In the genomic region with DNA sequence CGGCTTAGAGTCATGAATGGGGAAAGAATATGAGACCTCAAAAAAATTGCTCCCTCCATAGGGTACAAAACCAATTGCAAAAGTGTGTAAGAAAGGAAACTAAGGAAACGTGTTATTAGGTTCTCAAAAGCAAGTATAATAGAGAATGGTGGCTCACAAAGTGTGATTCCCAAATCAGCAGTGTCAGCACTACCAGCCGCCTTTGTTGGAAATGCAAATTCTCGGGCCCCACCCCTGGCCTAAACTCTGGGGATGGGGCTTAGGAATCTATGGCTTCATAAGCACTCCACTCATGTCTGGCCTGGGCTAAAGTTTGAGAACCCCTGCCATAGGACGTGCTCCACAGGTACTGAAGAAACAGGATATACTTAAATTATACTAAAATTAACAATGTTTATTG, we compare ENCODE assay signal across 1 cellular context.
TF ChIP-seq lines count a peak whose summit lies in the region.

No MANE protein-coding gene starts in this region.

TF ChIP-seq in WTC11, 78 proteins besides CTCF, POLR2A, EP300 and RAD21 (continued from another document):
- TF ChIP-seq, protein P1, sequence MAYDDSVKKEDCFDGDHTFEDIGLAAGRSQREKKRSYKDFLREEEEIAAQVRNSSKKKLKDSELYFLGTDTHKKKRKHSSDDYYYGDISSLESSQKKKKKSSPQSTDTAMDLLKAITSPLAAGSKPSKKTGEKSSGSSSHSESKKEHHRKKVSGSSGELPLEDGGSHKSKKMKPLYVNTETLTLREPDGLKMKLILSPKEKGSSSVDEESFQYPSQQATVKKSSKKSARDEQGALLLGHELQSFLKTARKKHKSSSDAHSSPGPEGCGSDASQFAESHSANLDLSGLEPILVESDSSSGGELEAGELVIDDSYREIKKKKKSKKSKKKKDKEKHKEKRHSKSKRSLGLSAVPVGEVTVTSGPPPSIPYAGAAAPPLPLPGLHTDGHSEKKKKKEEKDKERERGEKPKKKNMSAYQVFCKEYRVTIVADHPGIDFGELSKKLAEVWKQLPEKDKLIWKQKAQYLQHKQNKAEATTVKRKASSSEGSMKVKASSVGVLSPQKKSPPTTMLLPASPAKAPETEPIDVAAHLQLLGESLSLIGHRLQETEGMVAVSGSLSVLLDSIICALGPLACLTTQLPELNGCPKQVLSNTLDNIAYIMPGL (CRISPR knock-in tag; IDR thresholded peaks at IDR 0.05): no peak
- no peak for TF ChIP-seq JUN (CRISPR knock-in tag; IDR thresholded peaks at IDR 0.05)
- TF ChIP-seq, protein P2, sequence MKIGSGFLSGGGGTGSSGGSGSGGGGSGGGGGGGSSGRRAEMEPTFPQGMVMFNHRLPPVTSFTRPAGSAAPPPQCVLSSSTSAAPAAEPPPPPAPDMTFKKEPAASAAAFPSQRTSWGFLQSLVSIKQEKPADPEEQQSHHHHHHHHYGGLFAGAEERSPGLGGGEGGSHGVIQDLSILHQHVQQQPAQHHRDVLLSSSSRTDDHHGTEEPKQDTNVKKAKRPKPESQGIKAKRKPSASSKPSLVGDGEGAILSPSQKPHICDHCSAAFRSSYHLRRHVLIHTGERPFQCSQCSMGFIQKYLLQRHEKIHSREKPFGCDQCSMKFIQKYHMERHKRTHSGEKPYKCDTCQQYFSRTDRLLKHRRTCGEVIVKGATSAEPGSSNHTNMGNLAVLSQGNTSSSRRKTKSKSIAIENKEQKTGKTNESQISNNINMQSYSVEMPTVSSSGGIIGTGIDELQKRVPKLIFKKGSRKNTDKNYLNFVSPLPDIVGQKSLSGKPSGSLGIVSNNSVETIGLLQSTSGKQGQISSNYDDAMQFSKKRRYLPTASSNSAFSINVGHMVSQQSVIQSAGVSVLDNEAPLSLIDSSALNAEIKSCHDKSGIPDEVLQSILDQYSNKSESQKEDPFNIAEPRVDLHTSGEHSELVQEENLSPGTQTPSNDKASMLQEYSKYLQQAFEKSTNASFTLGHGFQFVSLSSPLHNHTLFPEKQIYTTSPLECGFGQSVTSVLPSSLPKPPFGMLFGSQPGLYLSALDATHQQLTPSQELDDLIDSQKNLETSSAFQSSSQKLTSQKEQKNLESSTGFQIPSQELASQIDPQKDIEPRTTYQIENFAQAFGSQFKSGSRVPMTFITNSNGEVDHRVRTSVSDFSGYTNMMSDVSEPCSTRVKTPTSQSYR (CRISPR knock-in tag; IDR thresholded peaks at IDR 0.05): no peak
- TF ChIP-seq ZNF219 (CRISPR knock-in tag; IDR thresholded peaks at IDR 0.05; ENCODE audit: borderline replicate concordance): no peak
- TF ChIP-seq FOXJ3 (CRISPR knock-in tag; IDR thresholded peaks at IDR 0.05; ENCODE audit: borderline replicate concordance): no peak
- no peak for TF ChIP-seq NFE2L1 (CRISPR knock-in tag; IDR thresholded peaks at IDR 0.05)
- TF ChIP-seq, protein P3, sequence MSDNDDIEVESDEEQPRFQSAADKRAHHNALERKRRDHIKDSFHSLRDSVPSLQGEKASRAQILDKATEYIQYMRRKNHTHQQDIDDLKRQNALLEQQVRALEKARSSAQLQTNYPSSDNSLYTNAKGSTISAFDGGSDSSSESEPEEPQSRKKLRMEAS (CRISPR knock-in tag; IDR thresholded peaks at IDR 0.05): no peak
- no peak for TF ChIP-seq ZBTB21 (CRISPR knock-in tag; IDR thresholded peaks at IDR 0.05; ENCODE audit: borderline replicate concordance)
- TF ChIP-seq, protein P4, sequence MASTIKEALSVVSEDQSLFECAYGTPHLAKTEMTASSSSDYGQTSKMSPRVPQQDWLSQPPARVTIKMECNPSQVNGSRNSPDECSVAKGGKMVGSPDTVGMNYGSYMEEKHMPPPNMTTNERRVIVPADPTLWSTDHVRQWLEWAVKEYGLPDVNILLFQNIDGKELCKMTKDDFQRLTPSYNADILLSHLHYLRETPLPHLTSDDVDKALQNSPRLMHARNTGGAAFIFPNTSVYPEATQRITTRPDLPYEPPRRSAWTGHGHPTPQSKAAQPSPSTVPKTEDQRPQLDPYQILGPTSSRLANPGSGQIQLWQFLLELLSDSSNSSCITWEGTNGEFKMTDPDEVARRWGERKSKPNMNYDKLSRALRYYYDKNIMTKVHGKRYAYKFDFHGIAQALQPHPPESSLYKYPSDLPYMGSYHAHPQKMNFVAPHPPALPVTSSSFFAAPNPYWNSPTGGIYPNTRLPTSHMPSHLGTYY (CRISPR knock-in tag; IDR thresholded peaks at IDR 0.05): no peak
- TF ChIP-seq, protein P5, sequence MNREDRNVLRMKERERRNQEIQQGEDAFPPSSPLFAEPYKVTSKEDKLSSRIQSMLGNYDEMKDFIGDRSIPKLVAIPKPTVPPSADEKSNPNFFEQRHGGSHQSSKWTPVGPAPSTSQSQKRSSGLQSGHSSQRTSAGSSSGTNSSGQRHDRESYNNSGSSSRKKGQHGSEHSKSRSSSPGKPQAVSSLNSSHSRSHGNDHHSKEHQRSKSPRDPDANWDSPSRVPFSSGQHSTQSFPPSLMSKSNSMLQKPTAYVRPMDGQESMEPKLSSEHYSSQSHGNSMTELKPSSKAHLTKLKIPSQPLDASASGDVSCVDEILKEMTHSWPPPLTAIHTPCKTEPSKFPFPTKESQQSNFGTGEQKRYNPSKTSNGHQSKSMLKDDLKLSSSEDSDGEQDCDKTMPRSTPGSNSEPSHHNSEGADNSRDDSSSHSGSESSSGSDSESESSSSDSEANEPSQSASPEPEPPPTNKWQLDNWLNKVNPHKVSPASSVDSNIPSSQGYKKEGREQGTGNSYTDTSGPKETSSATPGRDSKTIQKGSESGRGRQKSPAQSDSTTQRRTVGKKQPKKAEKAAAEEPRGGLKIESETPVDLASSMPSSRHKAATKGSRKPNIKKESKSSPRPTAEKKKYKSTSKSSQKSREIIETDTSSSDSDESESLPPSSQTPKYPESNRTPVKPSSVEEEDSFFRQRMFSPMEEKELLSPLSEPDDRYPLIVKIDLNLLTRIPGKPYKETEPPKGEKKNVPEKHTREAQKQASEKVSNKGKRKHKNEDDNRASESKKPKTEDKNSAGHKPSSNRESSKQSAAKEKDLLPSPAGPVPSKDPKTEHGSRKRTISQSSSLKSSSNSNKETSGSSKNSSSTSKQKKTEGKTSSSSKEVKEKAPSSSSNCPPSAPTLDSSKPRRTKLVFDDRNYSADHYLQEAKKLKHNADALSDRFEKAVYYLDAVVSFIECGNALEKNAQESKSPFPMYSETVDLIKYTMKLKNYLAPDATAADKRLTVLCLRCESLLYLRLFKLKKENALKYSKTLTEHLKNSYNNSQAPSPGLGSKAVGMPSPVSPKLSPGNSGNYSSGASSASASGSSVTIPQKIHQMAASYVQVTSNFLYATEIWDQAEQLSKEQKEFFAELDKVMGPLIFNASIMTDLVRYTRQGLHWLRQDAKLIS (CRISPR knock-in tag; IDR thresholded peaks at IDR 0.05; ENCODE audit: borderline replicate concordance): no peak
- TF ChIP-seq IRF2 (CRISPR knock-in tag; IDR thresholded peaks at IDR 0.05; ENCODE audit: borderline replicate concordance, low read depth): no peak
- TF ChIP-seq NFATC4 (CRISPR knock-in tag; IDR thresholded peaks at IDR 0.05): no peak
- TF ChIP-seq ZNF121 (CRISPR knock-in tag; IDR thresholded peaks at IDR 0.05): no peak
